Comparison of ENCODE assay signal across 28 cellular contexts in genomic region chr4:151994429-151994828, GRCh38.
"Had no signal": no experiment of that assay in that cellular context is flagged by ENCODE, and none has a peak within 500 bp of the region (broad histone marks: within the 10 kb centered on the region; RNA-seq: fewer than 3 reads in every experiment).

No MANE protein-coding gene starts in this region.

- H3K4me3 ChIP-seq: ascending aorta, breast epithelium, coronary artery, dorsolateral prefrontal cortex, gastrocnemius medialis, heart left ventricle had no signal

- H3K36me3 ChIP-seq: ascending aorta, breast epithelium, gastrocnemius medialis, heart left ventricle had no signal

- H3K27ac Mint-ChIP-seq: activated CD4-positive, alpha-beta memory T cell treated with anti-CD3 and anti-CD28 coated beads, Interleukin-2, amount 10 ng/mL, durations not matched to agents 7 days and 5 days; activated CD4-positive, alpha-beta T cell treated with anti-CD3 and anti-CD28 coated beads, Interleukin-2, amount 10 ng/mL, durations not matched to agents 7 days and 5 days; activated naive CD8-positive, alpha-beta T cell; activated T-cell treated with anti-CD3 and anti-CD28 coated beads, Interleukin-2, amount 50 U/mL, for 24 hours; activated T-helper 17 cell treated with anti-CD3 and anti-CD28 coated beads, Interleukin-2, amount 50 U/mL, for 72 hours; dendritic cell treated with granulocyte-macrophage colony-stimulating factor and Interleukin-4, amounts not matched to agents 40 ng/mL and 50 ng/mL, for 4 days; endodermal cell had no signal

- ATAC-seq: activated T-helper 17 cell treated with anti-CD3 and anti-CD28 coated beads, Interleukin-2, amount 50 U/mL, for 72 hours; esophagus mucosa; foreskin keratinocyte; gastrocnemius medialis; heart left ventricle had no signal

- H3K27ac ChIP-seq: ascending aorta, breast epithelium, coronary artery, dorsolateral prefrontal cortex, foreskin keratinocyte, gastrocnemius medialis, heart left ventricle had no signal

- DNase-seq: activated CD4-positive, alpha-beta memory T cell treated with anti-CD3 and anti-CD28 coated beads, Interleukin-2, amount 10 ng/mL, durations not matched to agents 7 days and 5 days; activated CD4-positive, alpha-beta T cell treated with anti-CD3 and anti-CD28 coated beads for 1 hour; activated CD4-positive, alpha-beta T cell treated with anti-CD3 and anti-CD28 coated beads for 4 hours; activated CD4-positive, alpha-beta T cell treated with anti-CD3 and anti-CD28 coated beads, Interleukin-2, amount 10 ng/mL, durations not matched to agents 7 days and 5 days; activated CD4-positive, alpha-beta T cell treated with anti-CD3 and anti-CD28 coated beads, Interleukin-2, amount 50 U/mL, for 4 hours; activated CD8-positive, alpha-beta memory T cell treated with anti-CD3 and anti-CD28 coated beads, Interleukin-2, amount 50 U/mL, for 48 hours; activated effector memory CD4-positive, alpha-beta T cell treated with Interleukin-2 at 50 U/mL for 16 hours; activated gamma-delta T cell treated with Interleukin-2 at 50 U/mL for 16 hours; activated naive CD4-positive, alpha-beta T cell treated with anti-CD3 and anti-CD28 coated beads, Interleukin-2, amount 50 U/mL, for 16 hours; activated naive CD4-positive, alpha-beta T cell treated with Interleukin-2 at 50 U/mL for 16 hours; activated T-cell treated with anti-CD3 and anti-CD28 coated beads for 4 hours; activated T-cell treated with anti-CD3 and anti-CD28 coated beads, Interleukin-2, amount 50 U/mL, for 24 hours; dorsolateral prefrontal cortex; effector memory CD4-positive, alpha-beta T cell; endodermal cell; foreskin keratinocyte; gastrocnemius medialis; glutamatergic neuron; heart left ventricle had no signal

- H3K36me3 Mint-ChIP-seq: brain had no signal

- H3K9me3 Mint-ChIP-seq: activated T-cell treated with anti-CD3 and anti-CD28 coated beads, Interleukin-2, amount 50 U/mL, for 24 hours; activated T-helper 17 cell treated with anti-CD3 and anti-CD28 coated beads, Interleukin-2, amount 50 U/mL, for 72 hours; central memory CD8-positive, alpha-beta T cell; dendritic cell treated with granulocyte-macrophage colony-stimulating factor and Interleukin-4, amounts not matched to agents 40 ng/mL and 50 ng/mL, for 4 days had no signal

- H3K27me3 ChIP-seq: ascending aorta, breast epithelium, dorsolateral prefrontal cortex, foreskin keratinocyte, gastrocnemius medialis, heart left ventricle had no signal

- H3K4me3 Mint-ChIP-seq: activated CD4-positive, alpha-beta memory T cell treated with anti-CD3 and anti-CD28 coated beads, Interleukin-2, amount 10 ng/mL, durations not matched to agents 7 days and 5 days; activated CD4-positive, alpha-beta T cell treated with anti-CD3 and anti-CD28 coated beads, Interleukin-2, amount 10 ng/mL, durations not matched to agents 7 days and 5 days; activated T-cell treated with anti-CD3 and anti-CD28 coated beads, Interleukin-2, amount 50 U/mL, for 24 hours; activated T-helper 17 cell treated with anti-CD3 and anti-CD28 coated beads, Interleukin-2, amount 50 U/mL, for 72 hours; brain; central memory CD8-positive, alpha-beta T cell; dendritic cell treated with granulocyte-macrophage colony-stimulating factor and Interleukin-4, amounts not matched to agents 40 ng/mL and 50 ng/mL, for 4 days; endodermal cell had no signal

- H3K27me3 Mint-ChIP-seq: activated CD4-positive, alpha-beta memory T cell treated with anti-CD3 and anti-CD28 coated beads, Interleukin-2, amount 10 ng/mL, durations not matched to agents 7 days and 5 days; activated CD4-positive, alpha-beta T cell treated with anti-CD3 and anti-CD28 coated beads, Interleukin-2, amount 10 ng/mL, durations not matched to agents 7 days and 5 days; activated naive CD8-positive, alpha-beta T cell; activated T-cell treated with anti-CD3 and anti-CD28 coated beads, Interleukin-2, amount 50 U/mL, for 24 hours; activated T-helper 17 cell treated with anti-CD3 and anti-CD28 coated beads, Interleukin-2, amount 50 U/mL, for 72 hours; central memory CD8-positive, alpha-beta T cell; dendritic cell treated with granulocyte-macrophage colony-stimulating factor and Interleukin-4, amounts not matched to agents 40 ng/mL and 50 ng/mL, for 4 days had no signal

- H3K9me3 ChIP-seq: ascending aorta, breast epithelium, gastrocnemius medialis had no signal

- H3K4me1 ChIP-seq: breast epithelium had no signal
